ENCODE assay signal across 13 cellular contexts in the genomic region with DNA sequence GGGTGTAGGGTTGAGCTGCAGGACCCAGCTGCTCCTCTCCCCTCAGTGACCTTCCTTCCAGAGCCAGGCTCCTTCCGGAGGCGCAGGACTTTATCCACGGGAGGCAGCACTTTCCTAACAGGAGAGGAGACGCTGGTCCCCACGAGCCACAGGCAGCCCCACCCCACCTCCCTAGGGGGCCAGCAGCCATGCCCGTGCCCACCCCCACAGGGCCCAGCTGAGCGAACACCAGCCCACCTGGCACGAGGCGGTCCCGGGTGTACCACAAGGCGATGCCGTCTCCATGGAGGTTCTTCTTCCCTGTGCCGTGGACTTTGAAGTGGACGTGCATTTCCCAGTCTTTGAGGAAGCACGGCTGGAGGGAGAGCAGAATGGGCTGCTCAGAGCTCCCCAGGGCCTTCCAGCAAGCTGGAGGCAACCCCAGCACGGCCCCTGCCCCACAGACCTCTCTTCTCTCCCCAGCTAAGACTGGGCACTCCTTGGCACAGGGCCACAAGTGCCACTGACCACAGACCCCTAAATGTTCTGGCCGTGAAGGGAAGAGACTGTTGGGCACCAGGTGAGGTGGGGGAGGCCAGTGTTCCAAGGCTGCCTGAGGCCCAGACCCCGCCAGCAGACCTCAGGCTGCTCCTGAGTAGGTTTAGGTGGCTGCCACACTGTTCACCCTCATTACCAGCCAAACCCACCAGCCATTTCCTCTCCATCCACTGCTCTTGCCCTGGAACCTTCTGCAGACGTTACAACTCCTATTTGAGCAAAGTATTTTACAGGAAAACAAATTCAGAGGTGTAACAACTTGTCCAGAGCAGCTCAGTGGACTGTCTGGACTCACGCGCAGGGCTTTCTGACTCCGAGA.
"Had no signal": no experiment of that assay in that cellular context is flagged by ENCODE, and none has a peak within 500 bp of the region (broad histone marks: within the 10 kb centered on the region; RNA-seq: fewer than 3 reads in every experiment).

No MANE protein-coding gene starts in this region.

- H3K4me2 ChIP-seq: neural progenitor cell had no signal

- H3K9me3 Mint-ChIP-seq: neural progenitor cell had no signal

- H2AFZ ChIP-seq: neural progenitor cell had no signal

- H3K4me1 ChIP-seq: neural progenitor cell had no signal

- FAIRE-seq: urothelium cell line had no signal

- H3K27ac Mint-ChIP-seq: neural progenitor cell had no signal

- DNase-seq: activated CD4-positive, alpha-beta T cell treated with anti-CD3 and anti-CD28 coated beads, Interleukin-2, amount 50 U/mL, for 1 hour; activated CD4-positive, CD25-positive, alpha-beta regulatory T cell; activated CD8-positive, alpha-beta memory T cell treated with anti-CD3 and anti-CD28 coated beads, Interleukin-2, amount 50 U/mL, for 4 hours; activated naive CD4-positive, alpha-beta T cell treated with Interleukin-2 at 50 U/mL for 16 hours; caudate nucleus; effector CD8-positive, alpha-beta T cell; T-helper 17 cell had no signal

- H3K27ac ChIP-seq: coronary artery, epithelial cell of prostate, gastroesophageal sphincter, neural progenitor cell had no signal

- H3K4me3 ChIP-seq: coronary artery, gastroesophageal sphincter, neural progenitor cell, skin epidermis had no signal

- H3K9ac ChIP-seq: neural progenitor cell had no signal

- H3K27me3 ChIP-seq: gastroesophageal sphincter, neural progenitor cell had no signal

- H3K27me3 Mint-ChIP-seq: T-helper 17 cell had no signal

- H3K4me1 Mint-ChIP-seq: neural progenitor cell had no signal

- H3K36me3 ChIP-seq: neural progenitor cell had no signal

- H3K4me3 Mint-ChIP-seq: neural progenitor cell had no signal

- H3K9me3 ChIP-seq: gastroesophageal sphincter had no signal
